ENCODE assay signal across 1 cellular context in the genomic region with DNA sequence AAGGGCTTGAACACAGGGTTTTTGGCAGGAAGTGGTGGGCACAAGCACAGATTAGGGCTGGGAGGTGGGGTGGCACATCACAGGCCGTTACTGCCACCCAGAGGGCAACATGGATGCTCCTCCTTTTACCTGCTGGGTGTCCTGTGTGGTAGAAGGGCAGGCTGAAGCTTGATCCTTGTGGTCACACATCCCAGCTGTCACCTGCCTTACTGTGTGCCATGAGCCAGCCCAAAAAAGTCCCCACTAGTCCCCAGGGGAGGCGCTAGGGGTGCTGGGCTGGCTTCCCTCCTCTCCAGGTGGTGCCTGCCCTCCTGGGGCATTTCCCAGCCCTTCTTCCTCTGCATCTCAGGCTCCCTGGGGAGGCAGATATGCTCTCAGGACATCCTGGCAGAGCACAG.
A peak's percentile ranks its signal among the peaks of the same experiment; 100 is the strongest.
TF ChIP-seq lines count a peak whose summit lies in the region.

No MANE protein-coding gene starts in this region.

TF ChIP-seq in GM12878, 131 proteins besides CTCF, POLR2A, EP300 and RAD21 (continued from another document):
- TF ChIP-seq, protein P1, sequence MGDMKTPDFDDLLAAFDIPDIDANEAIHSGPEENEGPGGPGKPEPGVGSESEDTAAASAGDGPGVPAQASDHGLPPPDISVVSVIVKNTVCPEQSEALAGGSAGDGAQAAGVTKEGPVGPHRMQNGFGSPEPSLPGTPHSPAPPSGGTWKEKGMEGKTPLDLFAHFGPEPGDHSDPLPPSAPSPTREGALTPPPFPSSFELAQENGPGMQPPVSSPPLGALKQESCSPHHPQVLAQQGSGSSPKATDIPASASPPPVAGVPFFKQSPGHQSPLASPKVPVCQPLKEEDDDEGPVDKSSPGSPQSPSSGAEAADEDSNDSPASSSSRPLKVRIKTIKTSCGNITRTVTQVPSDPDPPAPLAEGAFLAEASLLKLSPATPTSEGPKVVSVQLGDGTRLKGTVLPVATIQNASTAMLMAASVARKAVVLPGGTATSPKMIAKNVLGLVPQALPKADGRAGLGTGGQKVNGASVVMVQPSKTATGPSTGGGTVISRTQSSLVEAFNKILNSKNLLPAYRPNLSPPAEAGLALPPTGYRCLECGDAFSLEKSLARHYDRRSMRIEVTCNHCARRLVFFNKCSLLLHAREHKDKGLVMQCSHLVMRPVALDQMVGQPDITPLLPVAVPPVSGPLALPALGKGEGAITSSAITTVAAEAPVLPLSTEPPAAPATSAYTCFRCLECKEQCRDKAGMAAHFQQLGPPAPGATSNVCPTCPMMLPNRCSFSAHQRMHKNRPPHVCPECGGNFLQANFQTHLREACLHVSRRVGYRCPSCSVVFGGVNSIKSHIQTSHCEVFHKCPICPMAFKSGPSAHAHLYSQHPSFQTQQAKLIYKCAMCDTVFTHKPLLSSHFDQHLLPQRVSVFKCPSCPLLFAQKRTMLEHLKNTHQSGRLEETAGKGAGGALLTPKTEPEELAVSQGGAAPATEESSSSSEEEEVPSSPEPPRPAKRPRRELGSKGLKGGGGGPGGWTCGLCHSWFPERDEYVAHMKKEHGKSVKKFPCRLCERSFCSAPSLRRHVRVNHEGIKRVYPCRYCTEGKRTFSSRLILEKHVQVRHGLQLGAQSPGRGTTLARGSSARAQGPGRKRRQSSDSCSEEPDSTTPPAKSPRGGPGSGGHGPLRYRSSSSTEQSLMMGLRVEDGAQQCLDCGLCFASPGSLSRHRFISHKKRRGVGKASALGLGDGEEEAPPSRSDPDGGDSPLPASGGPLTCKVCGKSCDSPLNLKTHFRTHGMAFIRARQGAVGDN (IDR thresholded peaks at IDR 0.05) = no peak
- TF ChIP-seq IKZF1 (conservative IDR thresholded peaks at IDR 0.05) = peak; percentile 48
- TF ChIP-seq SREBF2 (IDR thresholded peaks at IDR 0.05; ENCODE audit: low read length) = no peak
- 0 out of 2 replicates have a peak, but pooled peaks have one; percentile 41 for TF ChIP-seq TCF3 (IDR thresholded peaks at IDR 0.05; ENCODE audit: borderline replicate concordance, insufficient read depth, low read depth, low read length)
- no peak for TF ChIP-seq ASH2L (IDR thresholded peaks at IDR 0.05; ENCODE audit: borderline replicate concordance, low read depth)
- 0 out of 2 replicates have a peak, but pooled peaks have one; percentile 23 for TF ChIP-seq TCF12 (IDR thresholded peaks at IDR 0.05; ENCODE audit: low read depth, low read length)
- TF ChIP-seq BHLHE40 (IDR thresholded peaks at IDR 0.05; ENCODE audit: borderline replicate concordance in 1 of 2, low read depth in 2 of 2, low read length in 1 of 2) = peak in 1 of 2 experiments; percentile 69; a peak in 2 of 4 replicates
- TF ChIP-seq ESRRA (IDR thresholded peaks at IDR 0.05; ENCODE audit: low read length) = no peak
